ENCODE assay signal across 8 cellular contexts in genomic region chr11:78417175-78417887, GRCh38. TPM values are rescaled to one million over a fixed set of nuclear protein-coding genes. Genes with fewer than 3 reads are reported as not detected.
DNase-seq lines count a peak whose midpoint lies in the region; ATAC-seq and TF ChIP-seq lines count a peak whose summit lies in the region.

TSS of gene GAB2 (minus strand) at chr11:78417820. CDS start at chr11:78417720, 100 bp downstream.

- H3K36me3 ChIP-seq in Peyer's patch (no peaks in the 10 kb centered on the region), liver (ENCODE audit: control insufficient read depth in 4 of 4, insufficient read depth in 3 of 4, low read depth in 1 of 4, low read length in 3 of 4) (no peaks in the 10 kb centered on the region)

- H3K36me3 Mint-ChIP-seq in chondrocyte (ENCODE audit: low read depth) = no peaks in the 10 kb centered on the region

- DNase-seq in Peyer's patch = peak in 2 of 3 donors; percentile 66 to 79
- DNase-seq in chondrocyte (ENCODE audit: low spot score) = no peak
- peak in 7 of 49 donors; percentile 49 to 79 (median 55) for DNase-seq in substantia nigra (lab: John Stamatoyannopoulos, UW)
- no peak for DNase-seq in NCI-H2196 (lab: John Stamatoyannopoulos, UW; ENCODE audit: unreplicated experiment)
- no peak for DNase-seq in DMS153 (lab: John Stamatoyannopoulos, UW)

- TF ChIP-seq POLR2A in GM18505 (IDR thresholded peaks at IDR 0.05; ENCODE audit: borderline replicate concordance, extremely low read depth, insufficient read depth, insufficient read length) (no peak), Peyer's patch (IDR thresholded peaks at IDR 0.05) (peak in 1 of 2 donors; percentile 5)

- H3K27me3 Mint-ChIP-seq in chondrocyte (ENCODE audit: low read depth) = no peaks in the 10 kb centered on the region

- H3K4me1 Mint-ChIP-seq in chondrocyte (ENCODE audit: low read depth) = peaks cover 36% of the 10 kb centered on the region

- H3K9me3 Mint-ChIP-seq in chondrocyte (ENCODE audit: low read depth) = no peaks in the 10 kb centered on the region

- H3K27ac ChIP-seq in Peyer's patch (peak within 1 kb of the TSS; percentile 91 to 99 (median 97)), liver (ENCODE audit: low read depth in 1 of 2, low read length in 2 of 2) (peak within 1 kb of the TSS; percentile 91 to 92), substantia nigra (ENCODE audit: low read depth, low read length, poor library complexity, severe bottlenecking) (peak within 1 kb of the TSS; percentile 95)

- H3K4me3 ChIP-seq in Peyer's patch (peak within 1 kb of the TSS; percentile 75 to 95 (median 85)), liver (ENCODE audit: low read depth in 1 of 3, low read length in 3 of 3) (peak within 1 kb of the TSS; percentile 57 to 90 (median 77))

- H3K4me1 ChIP-seq in Peyer's patch (peaks cover 0 to 23% (median 3%) of the 10 kb centered on the region in 4 donors), liver (ENCODE audit: control insufficient read depth in 4 of 4, insufficient read depth in 4 of 4, low read length in 3 of 4) (peaks cover 0 to 32% (median 20%) of the 10 kb centered on the region in 4 donors)

- H3K9me3 ChIP-seq in Peyer's patch = no peaks in the 10 kb centered on the region
- H3K9me3 ChIP-seq in liver (ENCODE audit: control insufficient read depth in 4 of 4, low read length in 3 of 4) = no peaks in the 10 kb centered on the region

- TF ChIP-seq CTCF in Peyer's patch (IDR thresholded peaks at IDR 0.05) = no peak
- TF ChIP-seq CTCF in chondrocyte (IDR thresholded peaks at IDR 0.05) = peak; percentile 33
- no peak for TF ChIP-seq CTCF in liver (IDR thresholded peaks at IDR 0.05; ENCODE audit: low read depth, low read length, missing input control)

- H3K9ac ChIP-seq in liver (ENCODE audit: low read depth in 1 of 2, low read length in 2 of 2) = peak within 1 kb of the TSS; percentile 69 to 75

- ATAC-seq in GM18505 (IDR thresholded peaks at IDR 0.05; ENCODE audit: unreplicated experiment) (peak; percentile 66), HG02798 (IDR thresholded peaks at IDR 0.05; ENCODE audit: poor library complexity, unreplicated experiment) (peak; percentile 8)

- peak within 1 kb of the TSS; percentile 98 for H3K27ac Mint-ChIP-seq in chondrocyte (ENCODE audit: unreplicated experiment)

- peak within 1 kb of the TSS; percentile 96 for H3K4me3 Mint-ChIP-seq in chondrocyte (ENCODE audit: unreplicated experiment)

- WGBS in liver = 1% methylated on average over 93 of the region's 93 CpGs

- H3K27me3 ChIP-seq in Peyer's patch (no peaks in the 10 kb centered on the region), liver (ENCODE audit: control insufficient read depth in 4 of 4, insufficient read depth in 4 of 4, low read length in 3 of 4) (no peaks in the 10 kb centered on the region)

- no peak for TF ChIP-seq RAD21 in liver (IDR thresholded peaks at IDR 0.05)

TF ChIP-seq in liver, 16 proteins besides CTCF, POLR2A, EP300 and RAD21:
- TF ChIP-seq NR2F2 (IDR thresholded peaks at IDR 0.05) = no peak
- TF ChIP-seq RXRA (IDR thresholded peaks at IDR 0.05) = no peak
- no peak for TF ChIP-seq JUND (IDR thresholded peaks at IDR 0.05)
- TF ChIP-seq REST (IDR thresholded peaks at IDR 0.05) = no peak
- TF ChIP-seq HNF4A (conservative IDR thresholded peaks at IDR 0.05) = no peak
- no peak for TF ChIP-seq MAX (IDR thresholded peaks at IDR 0.05)
- TF ChIP-seq FOXA2 (IDR thresholded peaks at IDR 0.05) = no peak
- no peak for TF ChIP-seq SP1 (IDR thresholded peaks at IDR 0.05)
- TF ChIP-seq YY1 (IDR thresholded peaks at IDR 0.05) = no peak
- no peak for TF ChIP-seq ATF3 (IDR thresholded peaks at IDR 0.05)
- no peak for TF ChIP-seq ZBTB33 (IDR thresholded peaks at IDR 0.05)

RNA-seq across cellular contexts. Expression of gene GAB2, which starts in this region (rescaled TPM):
- total RNA-seq in Peyer's patch (10 to 100 TPM; 14.0 to 41.3 (median 34.7) TPM), chondrocyte (10.9 to 12.3 TPM (median 12.2 TPM) in 3 replicates), liver (1 to 10 TPM; 3.4 to 3.6 TPM)
- polyA plus RNA-seq in liver = 1 to 10 TPM; 1.3 to 1.7 TPM

Comparison
In these comparisons a context has a peak if more than half of its experiments do, and no peak if none do; other contexts are left out.
1. DNase-seq: peak in Peyer's patch (2 of 3); none in chondrocyte (single experiment), NCI-H2196 (single experiment) and DMS153 (single experiment).
2. Peak in every context shown above with its lines, with median percentiles within 50 percentile points of each other: H3K27ac ChIP-seq.